ENCODE assay signal across 22 cellular contexts in the genomic region with DNA sequence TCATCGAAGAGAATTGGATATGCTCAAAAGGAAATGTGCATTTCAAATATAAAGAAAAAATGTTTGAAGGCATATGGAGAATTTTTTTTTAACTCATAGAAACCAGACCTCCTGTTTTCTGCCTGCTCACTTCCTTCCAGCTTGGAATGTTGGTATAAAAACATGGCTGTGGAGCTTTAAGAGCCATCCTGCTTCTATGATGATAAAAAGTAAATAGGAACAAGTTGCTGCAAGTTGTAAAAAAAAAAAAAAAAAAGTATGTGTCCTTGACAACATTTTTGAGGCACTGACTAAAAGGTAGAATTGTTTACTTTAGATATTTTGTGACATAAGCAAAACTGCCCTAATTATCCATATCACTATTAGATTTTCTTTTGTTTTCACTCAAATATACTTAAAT.
"Had no signal": no experiment of that assay in that cellular context is flagged by ENCODE, and none has a peak within 500 bp of the region (broad histone marks: within the 10 kb centered on the region; RNA-seq: fewer than 3 reads in every experiment).

No MANE protein-coding gene starts in this region.

- H3K4me2 ChIP-seq: smooth muscle cell had no signal

- H3K27me3 ChIP-seq: ovary, right atrium auricular region, right lobe of liver, suprapubic skin, tibial artery, uterus had no signal

- H3K36me3 Mint-ChIP-seq: memory B cell; naive thymus-derived CD4-positive, alpha-beta T cell; stimulated activated naive B cell treated with anti-CD40 and anti-IgM and Interleukin-4, amounts not matched to agents 10 μg/mL and 1 μg/mL and 100 μg/mL, for 72 hours had no signal

- H3K4me1 Mint-ChIP-seq: memory B cell; naive thymus-derived CD4-positive, alpha-beta T cell; stimulated activated naive B cell treated with anti-CD40 and anti-IgM and Interleukin-4, amounts not matched to agents 10 μg/mL and 1 μg/mL and 100 μg/mL, for 72 hours had no signal

- H3K27me3 Mint-ChIP-seq: memory B cell; naive thymus-derived CD4-positive, alpha-beta T cell; natural killer cell treated with Interleukin-12 subunit alpha and Interleukin-12 subunit beta and Interleukin-15 and Interleukin-18, amount 100 ng/mL, for 72 hours; progenitor cell of endocrine pancreas; stimulated activated naive B cell treated with anti-CD40 and anti-IgM and Interleukin-4, amounts not matched to agents 10 μg/mL and 1 μg/mL and 100 μg/mL, for 72 hours; stimulated activated naive CD8-positive, alpha-beta T cell treated with anti-CD3 and anti-CD28 coated beads, Interleukin-15, Interleukin-2, amounts not matched to agents 100 ng/mL and 50 ng/mL, for 24 hours had no signal

- H3K4me3 ChIP-seq: left ventricle myocardium inferior, lung, mucosa of descending colon, ovary, right atrium auricular region, right lobe of liver, smooth muscle cell, suprapubic skin, thoracic aorta, tibial artery, uterus had no signal

- H3K27ac ChIP-seq: left ventricle myocardium inferior, ovary, right atrium auricular region, right lobe of liver, suprapubic skin, thoracic aorta, tibial artery, uterus had no signal

- H3K9me3 ChIP-seq: ovary, right lobe of liver, thoracic aorta, tibial artery, uterus had no signal

- DNase-seq: islet precursor cell; left ventricle myocardium inferior; midbrain; mucosa of descending colon; naive thymus-derived CD4-positive, alpha-beta T cell; ovary; right lobe of liver; stimulated activated CD4-positive, alpha-beta T cell treated with anti-CD3 and anti-CD28 coated beads, Interleukin-1b, Interleukin-23, amount 100 ng/mL, for 48 hours; stimulated activated CD4-positive, alpha-beta T cell treated with anti-CD3 and anti-CD28 coated beads, Interleukin-4, amount 100 ng/mL, for 1 hour; stimulated activated naive B cell treated with anti-CD40 and anti-IgM and Interleukin-4, amounts not matched to agents 10 μg/mL and 1 μg/mL and 100 μg/mL, for 72 hours; tibial artery; trophoblast cell; uterus had no signal

- H3K4me3 Mint-ChIP-seq: memory B cell; naive thymus-derived CD4-positive, alpha-beta T cell; natural killer cell treated with Interleukin-12 subunit alpha and Interleukin-12 subunit beta and Interleukin-15 and Interleukin-18, amount 100 ng/mL, for 72 hours; stimulated activated naive B cell treated with anti-CD40 and anti-IgM and Interleukin-4, amounts not matched to agents 10 μg/mL and 1 μg/mL and 100 μg/mL, for 72 hours; stimulated activated naive CD8-positive, alpha-beta T cell treated with anti-CD3 and anti-CD28 coated beads, Interleukin-15, Interleukin-2, amounts not matched to agents 100 ng/mL and 50 ng/mL, for 24 hours had no signal

- H3K36me3 ChIP-seq: left ventricle myocardium inferior, ovary, right atrium auricular region, right lobe of liver, suprapubic skin, thoracic aorta, tibial artery, uterus had no signal

- H3K4me1 ChIP-seq: left ventricle myocardium inferior, right atrium auricular region, right lobe of liver, suprapubic skin, tibial artery, uterus had no signal

- H3K27ac Mint-ChIP-seq: memory B cell; naive thymus-derived CD4-positive, alpha-beta T cell; natural killer cell treated with Interleukin-12 subunit alpha and Interleukin-12 subunit beta and Interleukin-15 and Interleukin-18, amount 100 ng/mL, for 72 hours; progenitor cell of endocrine pancreas; stimulated activated naive B cell treated with anti-CD40 and anti-IgM and Interleukin-4, amounts not matched to agents 10 μg/mL and 1 μg/mL and 100 μg/mL, for 72 hours; stimulated activated naive CD8-positive, alpha-beta T cell treated with anti-CD3 and anti-CD28 coated beads, Interleukin-15, Interleukin-2, amounts not matched to agents 100 ng/mL and 50 ng/mL, for 24 hours had no signal
